Comparison of ENCODE assay signal across 1 cellular context in the genomic region with DNA sequence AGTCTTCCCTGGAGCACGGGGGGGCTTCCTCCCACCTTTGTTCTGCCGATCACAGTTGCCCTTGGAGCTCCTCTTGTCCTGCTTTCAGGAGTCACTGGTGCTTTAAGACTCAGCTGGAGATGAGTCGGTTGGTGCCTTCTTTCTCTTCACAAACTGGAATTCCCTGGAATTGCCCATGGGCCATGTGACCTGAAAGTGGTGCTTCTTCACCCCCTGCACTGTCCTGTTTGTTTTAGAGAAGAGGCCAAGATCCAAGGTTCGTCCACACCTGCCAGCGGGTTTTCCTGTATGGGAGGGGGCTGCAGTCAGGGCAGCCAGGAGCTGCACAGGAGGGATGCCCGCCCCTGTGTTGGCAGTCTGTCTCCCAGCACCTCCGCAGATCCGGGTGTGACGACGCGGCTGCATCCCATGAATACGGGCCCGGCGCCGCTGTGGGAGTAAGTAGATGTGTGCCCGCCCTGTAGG.
TF ChIP-seq lines count a peak whose summit lies in the region.

No MANE protein-coding gene starts in this region.

TF ChIP-seq in HepG2, 621 proteins besides CTCF, POLR2A, EP300 and RAD21 (continued from another document and continues in another):
- TF ChIP-seq, protein P1, sequence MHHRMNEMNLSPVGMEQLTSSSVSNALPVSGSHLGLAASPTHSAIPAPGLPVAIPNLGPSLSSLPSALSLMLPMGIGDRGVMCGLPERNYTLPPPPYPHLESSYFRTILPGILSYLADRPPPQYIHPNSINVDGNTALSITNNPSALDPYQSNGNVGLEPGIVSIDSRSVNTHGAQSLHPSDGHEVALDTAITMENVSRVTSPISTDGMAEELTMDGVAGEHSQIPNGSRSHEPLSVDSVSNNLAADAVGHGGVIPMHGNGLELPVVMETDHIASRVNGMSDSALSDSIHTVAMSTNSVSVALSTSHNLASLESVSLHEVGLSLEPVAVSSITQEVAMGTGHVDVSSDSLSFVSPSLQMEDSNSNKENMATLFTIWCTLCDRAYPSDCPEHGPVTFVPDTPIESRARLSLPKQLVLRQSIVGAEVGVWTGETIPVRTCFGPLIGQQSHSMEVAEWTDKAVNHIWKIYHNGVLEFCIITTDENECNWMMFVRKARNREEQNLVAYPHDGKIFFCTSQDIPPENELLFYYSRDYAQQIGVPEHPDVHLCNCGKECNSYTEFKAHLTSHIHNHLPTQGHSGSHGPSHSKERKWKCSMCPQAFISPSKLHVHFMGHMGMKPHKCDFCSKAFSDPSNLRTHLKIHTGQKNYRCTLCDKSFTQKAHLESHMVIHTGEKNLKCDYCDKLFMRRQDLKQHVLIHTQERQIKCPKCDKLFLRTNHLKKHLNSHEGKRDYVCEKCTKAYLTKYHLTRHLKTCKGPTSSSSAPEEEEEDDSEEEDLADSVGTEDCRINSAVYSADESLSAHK (CRISPR knock-in tag; IDR thresholded peaks at IDR 0.05; ENCODE audit: borderline replicate concordance) = no peak
- TF ChIP-seq NFRKB (IDR thresholded peaks at IDR 0.05) (no peak), TOE1 (CRISPR knock-in tag; IDR thresholded peaks at IDR 0.05) (no peak), ZSCAN22 (CRISPR knock-in tag; IDR thresholded peaks at IDR 0.05) (no peak), ZNF766 (CRISPR knock-in tag; IDR thresholded peaks at IDR 0.05; ENCODE audit: borderline replicate concordance) (no peak), PHF21A (CRISPR knock-in tag; IDR thresholded peaks at IDR 0.05) (peak; percentile 92), NFIB (CRISPR knock-in tag; IDR thresholded peaks at IDR 0.05; ENCODE audit: borderline replicate concordance) (no peak), ZNF224 (CRISPR knock-in tag; IDR thresholded peaks at IDR 0.05) (no peak), CSRNP2 (CRISPR knock-in tag; conservative IDR thresholded peaks at IDR 0.05; ENCODE audit: low read depth) (no peak), BCL3 (CRISPR knock-in tag; IDR thresholded peaks at IDR 0.05) (no peak), TCF7 (IDR thresholded peaks at IDR 0.05; ENCODE audit: low read depth) (no peak), GABPA (IDR thresholded peaks at IDR 0.05; ENCODE audit: low read depth, low read length) (no peak), GABPA (CRISPR knock-in tag; IDR thresholded peaks at IDR 0.05; ENCODE audit: low read depth) (no peak), CREB1 (IDR thresholded peaks at IDR 0.05) (no peak), CREB1 (CRISPR knock-in tag; IDR thresholded peaks at IDR 0.05) (peak; percentile 47; the same call in 1 of the 2 replicates), ZNF296 (CRISPR knock-in tag; conservative IDR thresholded peaks at IDR 0.05) (no peak), ESRRA (CRISPR knock-in tag; IDR thresholded peaks at IDR 0.05; ENCODE audit: low read depth) (0 out of 2 replicates have a peak, but pooled peaks have one; percentile 29), REXO4 (CRISPR knock-in tag; IDR thresholded peaks at IDR 0.05; ENCODE audit: borderline replicate concordance) (no peak), ZBTB43 (CRISPR knock-in tag; conservative IDR thresholded peaks at IDR 0.05) (0 out of 2 replicates have a peak, but pooled peaks have one; percentile 58), ZNF749 (CRISPR knock-in tag; IDR thresholded peaks at IDR 0.05; ENCODE audit: borderline replicate concordance) (no peak), THAP11 (CRISPR knock-in tag; IDR thresholded peaks at IDR 0.05) (0 out of 2 replicates have a peak, but pooled peaks have one; percentile 10), ATF7 (IDR thresholded peaks at IDR 0.05) (no peak), ATF7 (CRISPR knock-in tag; IDR thresholded peaks at IDR 0.05) (no peak), BCL6 (CRISPR knock-in tag; IDR thresholded peaks at IDR 0.05) (peak; percentile 43; the same call in 1 of the 2 replicates), SMARCC2 (IDR thresholded peaks at IDR 0.05) (no peak), GFI1 (CRISPR knock-in tag; IDR thresholded peaks at IDR 0.05; ENCODE audit: borderline replicate concordance) (peak; percentile 57; the same call in 1 of the 2 replicates), ZNF570 (CRISPR knock-in tag; IDR thresholded peaks at IDR 0.05; ENCODE audit: borderline replicate concordance) (no peak), NFKBIZ (CRISPR knock-in tag; IDR thresholded peaks at IDR 0.05) (no peak), ZBTB37 (CRISPR knock-in tag; IDR thresholded peaks at IDR 0.05) (no peak)
- TF ChIP-seq, protein P2, sequence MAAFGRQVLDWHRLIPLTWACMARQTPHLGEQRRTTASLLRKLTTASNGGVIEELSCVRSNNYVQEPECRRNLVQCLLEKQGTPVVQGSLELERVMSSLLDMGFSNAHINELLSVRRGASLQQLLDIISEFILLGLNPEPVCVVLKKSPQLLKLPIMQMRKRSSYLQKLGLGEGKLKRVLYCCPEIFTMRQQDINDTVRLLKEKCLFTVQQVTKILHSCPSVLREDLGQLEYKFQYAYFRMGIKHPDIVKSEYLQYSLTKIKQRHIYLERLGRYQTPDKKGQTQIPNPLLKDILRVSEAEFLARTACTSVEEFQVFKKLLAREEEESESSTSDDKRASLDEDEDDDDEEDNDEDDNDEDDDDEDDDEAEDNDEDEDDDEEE (CRISPR knock-in tag; IDR thresholded peaks at IDR 0.05) = no peak
- TF ChIP-seq, protein P3, sequence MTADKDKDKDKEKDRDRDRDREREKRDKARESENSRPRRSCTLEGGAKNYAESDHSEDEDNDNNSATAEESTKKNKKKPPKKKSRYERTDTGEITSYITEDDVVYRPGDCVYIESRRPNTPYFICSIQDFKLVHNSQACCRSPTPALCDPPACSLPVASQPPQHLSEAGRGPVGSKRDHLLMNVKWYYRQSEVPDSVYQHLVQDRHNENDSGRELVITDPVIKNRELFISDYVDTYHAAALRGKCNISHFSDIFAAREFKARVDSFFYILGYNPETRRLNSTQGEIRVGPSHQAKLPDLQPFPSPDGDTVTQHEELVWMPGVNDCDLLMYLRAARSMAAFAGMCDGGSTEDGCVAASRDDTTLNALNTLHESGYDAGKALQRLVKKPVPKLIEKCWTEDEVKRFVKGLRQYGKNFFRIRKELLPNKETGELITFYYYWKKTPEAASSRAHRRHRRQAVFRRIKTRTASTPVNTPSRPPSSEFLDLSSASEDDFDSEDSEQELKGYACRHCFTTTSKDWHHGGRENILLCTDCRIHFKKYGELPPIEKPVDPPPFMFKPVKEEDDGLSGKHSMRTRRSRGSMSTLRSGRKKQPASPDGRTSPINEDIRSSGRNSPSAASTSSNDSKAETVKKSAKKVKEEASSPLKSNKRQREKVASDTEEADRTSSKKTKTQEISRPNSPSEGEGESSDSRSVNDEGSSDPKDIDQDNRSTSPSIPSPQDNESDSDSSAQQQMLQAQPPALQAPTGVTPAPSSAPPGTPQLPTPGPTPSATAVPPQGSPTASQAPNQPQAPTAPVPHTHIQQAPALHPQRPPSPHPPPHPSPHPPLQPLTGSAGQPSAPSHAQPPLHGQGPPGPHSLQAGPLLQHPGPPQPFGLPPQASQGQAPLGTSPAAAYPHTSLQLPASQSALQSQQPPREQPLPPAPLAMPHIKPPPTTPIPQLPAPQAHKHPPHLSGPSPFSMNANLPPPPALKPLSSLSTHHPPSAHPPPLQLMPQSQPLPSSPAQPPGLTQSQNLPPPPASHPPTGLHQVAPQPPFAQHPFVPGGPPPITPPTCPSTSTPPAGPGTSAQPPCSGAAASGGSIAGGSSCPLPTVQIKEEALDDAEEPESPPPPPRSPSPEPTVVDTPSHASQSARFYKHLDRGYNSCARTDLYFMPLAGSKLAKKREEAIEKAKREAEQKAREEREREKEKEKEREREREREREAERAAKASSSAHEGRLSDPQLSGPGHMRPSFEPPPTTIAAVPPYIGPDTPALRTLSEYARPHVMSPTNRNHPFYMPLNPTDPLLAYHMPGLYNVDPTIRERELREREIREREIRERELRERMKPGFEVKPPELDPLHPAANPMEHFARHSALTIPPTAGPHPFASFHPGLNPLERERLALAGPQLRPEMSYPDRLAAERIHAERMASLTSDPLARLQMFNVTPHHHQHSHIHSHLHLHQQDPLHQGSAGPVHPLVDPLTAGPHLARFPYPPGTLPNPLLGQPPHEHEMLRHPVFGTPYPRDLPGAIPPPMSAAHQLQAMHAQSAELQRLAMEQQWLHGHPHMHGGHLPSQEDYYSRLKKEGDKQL (CRISPR knock-in tag; IDR thresholded peaks at IDR 0.05; ENCODE audit: low read depth) = no peak
- TF ChIP-seq, protein P4, sequence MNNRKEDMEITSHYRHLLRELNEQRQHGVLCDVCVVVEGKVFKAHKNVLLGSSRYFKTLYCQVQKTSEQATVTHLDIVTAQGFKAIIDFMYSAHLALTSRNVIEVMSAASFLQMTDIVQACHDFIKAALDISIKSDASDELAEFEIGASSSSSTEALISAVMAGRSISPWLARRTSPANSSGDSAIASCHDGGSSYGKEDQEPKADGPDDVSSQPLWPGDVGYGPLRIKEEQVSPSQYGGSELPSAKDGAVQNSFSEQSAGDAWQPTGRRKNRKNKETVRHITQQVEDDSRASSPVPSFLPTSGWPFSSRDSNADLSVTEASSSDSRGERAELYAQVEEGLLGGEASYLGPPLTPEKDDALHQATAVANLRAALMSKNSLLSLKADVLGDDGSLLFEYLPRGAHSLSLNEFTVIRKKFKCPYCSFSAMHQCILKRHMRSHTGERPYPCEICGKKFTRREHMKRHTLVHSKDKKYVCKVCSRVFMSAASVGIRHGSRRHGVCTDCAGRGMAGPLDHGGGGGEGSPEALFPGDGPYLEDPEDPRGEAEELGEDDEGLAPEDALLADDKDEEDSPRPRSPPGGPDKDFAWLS (CRISPR knock-in tag; IDR thresholded peaks at IDR 0.05; ENCODE audit: borderline replicate concordance) = no peak
- TF ChIP-seq, protein P5, sequence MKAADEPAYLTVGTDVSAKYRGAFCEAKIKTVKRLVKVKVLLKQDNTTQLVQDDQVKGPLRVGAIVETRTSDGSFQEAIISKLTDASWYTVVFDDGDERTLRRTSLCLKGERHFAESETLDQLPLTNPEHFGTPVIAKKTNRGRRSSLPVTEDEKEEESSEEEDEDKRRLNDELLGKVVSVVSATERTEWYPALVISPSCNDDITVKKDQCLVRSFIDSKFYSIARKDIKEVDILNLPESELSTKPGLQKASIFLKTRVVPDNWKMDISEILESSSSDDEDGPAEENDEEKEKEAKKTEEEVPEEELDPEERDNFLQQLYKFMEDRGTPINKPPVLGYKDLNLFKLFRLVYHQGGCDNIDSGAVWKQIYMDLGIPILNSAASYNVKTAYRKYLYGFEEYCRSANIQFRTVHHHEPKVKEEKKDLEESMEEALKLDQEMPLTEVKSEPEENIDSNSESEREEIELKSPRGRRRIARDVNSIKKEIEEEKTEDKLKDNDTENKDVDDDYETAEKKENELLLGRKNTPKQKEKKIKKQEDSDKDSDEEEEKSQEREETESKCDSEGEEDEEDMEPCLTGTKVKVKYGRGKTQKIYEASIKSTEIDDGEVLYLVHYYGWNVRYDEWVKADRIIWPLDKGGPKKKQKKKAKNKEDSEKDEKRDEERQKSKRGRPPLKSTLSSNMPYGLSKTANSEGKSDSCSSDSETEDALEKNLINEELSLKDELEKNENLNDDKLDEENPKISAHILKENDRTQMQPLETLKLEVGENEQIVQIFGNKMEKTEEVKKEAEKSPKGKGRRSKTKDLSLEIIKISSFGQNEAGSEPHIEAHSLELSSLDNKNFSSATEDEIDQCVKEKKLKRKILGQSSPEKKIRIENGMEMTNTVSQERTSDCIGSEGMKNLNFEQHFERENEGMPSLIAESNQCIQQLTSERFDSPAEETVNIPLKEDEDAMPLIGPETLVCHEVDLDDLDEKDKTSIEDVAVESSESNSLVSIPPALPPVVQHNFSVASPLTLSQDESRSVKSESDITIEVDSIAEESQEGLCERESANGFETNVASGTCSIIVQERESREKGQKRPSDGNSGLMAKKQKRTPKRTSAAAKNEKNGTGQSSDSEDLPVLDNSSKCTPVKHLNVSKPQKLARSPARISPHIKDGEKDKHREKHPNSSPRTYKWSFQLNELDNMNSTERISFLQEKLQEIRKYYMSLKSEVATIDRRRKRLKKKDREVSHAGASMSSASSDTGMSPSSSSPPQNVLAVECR (CRISPR knock-in tag; IDR thresholded peaks at IDR 0.05; ENCODE audit: borderline replicate concordance) = peak; percentile 44; the same call in 1 of the 2 replicates
